In the genomic region with DNA sequence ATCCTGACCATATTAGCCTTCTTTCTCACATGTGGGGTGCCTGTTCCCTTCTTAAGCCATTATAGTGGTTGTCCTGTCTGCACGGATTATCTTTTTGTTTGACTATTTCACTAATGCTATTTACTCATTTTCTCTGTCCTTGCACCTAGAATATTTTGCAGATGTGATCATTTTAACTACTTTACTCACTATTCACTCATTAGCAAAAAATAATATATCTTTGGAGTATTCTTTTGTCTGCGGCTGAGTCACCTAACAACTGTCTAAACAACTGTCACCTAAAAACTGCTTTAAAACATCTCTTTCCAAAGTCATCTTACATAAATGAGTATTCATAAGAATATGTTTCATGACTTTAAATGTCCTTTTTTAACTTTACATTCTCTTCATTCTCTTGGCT, we compare ENCODE assay signal across 25 cellular contexts.
"Had no signal": no experiment of that assay in that cellular context is flagged by ENCODE, and none has a peak within 500 bp of the region (broad histone marks: within the 10 kb centered on the region; RNA-seq: fewer than 3 reads in every experiment).

No MANE protein-coding gene starts in this region.

- H3K27me3 ChIP-seq: brain microvascular endothelial cell, dorsolateral prefrontal cortex, esophagus muscularis mucosa, gastroesophageal sphincter had no signal

- H3K36me3 ChIP-seq: adrenal gland, brain microvascular endothelial cell, esophagus muscularis mucosa, gastroesophageal sphincter had no signal

- H3K4me3 ChIP-seq: adrenal gland, coronary artery, dorsolateral prefrontal cortex, esophagus muscularis mucosa, gastroesophageal sphincter had no signal

- H3K4me1 ChIP-seq: adrenal gland, esophagus muscularis mucosa, gastroesophageal sphincter had no signal

- H3K27ac ChIP-seq: adrenal gland, brain microvascular endothelial cell, coronary artery, dorsolateral prefrontal cortex, esophagus muscularis mucosa, gastroesophageal sphincter had no signal

- DNase-seq: activated CD4-positive, alpha-beta memory T cell treated with anti-CD3 and anti-CD28 coated beads for 36 hours; activated CD4-positive, alpha-beta T cell treated with anti-CD3 and anti-CD28 coated beads for 36 hours; activated CD4-positive, alpha-beta T cell treated with anti-CD3 and anti-CD28 coated beads, Interleukin-2, amount 10 ng/mL, durations not matched to agents 24 days and 14 days; activated CD4-positive, CD25-positive, alpha-beta regulatory T cell; activated CD4-positive, CD25-positive, alpha-beta regulatory T cell treated with anti-CD3 and anti-CD28 coated beads, Interleukin-2, amount 50 U/mL, for 72 hours; activated CD8-positive, alpha-beta memory T cell treated with anti-CD3 and anti-CD28 coated beads, Interleukin-2, amount 10 ng/mL, durations not matched to agents 7 days and 5 days; activated CD8-positive, alpha-beta memory T cell treated with anti-CD3 and anti-CD28 coated beads, Interleukin-2, amount 50 U/mL, for 4 hours; activated CD8-positive, alpha-beta T cell treated with anti-CD3 and anti-CD28 coated beads, Interleukin-2, amount 10 ng/mL, durations not matched to agents 7 days and 5 days; activated effector memory CD4-positive, alpha-beta T cell treated with anti-CD3 and anti-CD28 coated beads, Interleukin-2, amount 50 U/mL, for 16 hours; activated naive CD4-positive, alpha-beta T cell treated with anti-CD3 and anti-CD28 coated beads for 36 hours; activated naive CD8-positive, alpha-beta T cell treated with anti-CD3 and anti-CD28 coated beads for 36 hours; activated naive CD8-positive, alpha-beta T cell treated with anti-CD3 and anti-CD28 coated beads, Interleukin-2, amount 50 U/mL, for 24 hours; activated T-cell treated with anti-CD3 and anti-CD28 coated beads, Interleukin-2, amount 50 U/mL, for 1 hour; activated T-cell treated with anti-CD3 and anti-CD28 coated beads, Interleukin-2, amount 50 U/mL, for 48 hours; adrenal gland; amygdala; aorta; brain microvascular endothelial cell; dorsolateral prefrontal cortex; erythroblast; foreskin melanocyte; T-helper 2 cell had no signal

- H3K9me3 ChIP-seq: adrenal gland, esophagus muscularis mucosa, gastroesophageal sphincter had no signal
